ENCODE assay signal across 8 cellular contexts in the genomic region with DNA sequence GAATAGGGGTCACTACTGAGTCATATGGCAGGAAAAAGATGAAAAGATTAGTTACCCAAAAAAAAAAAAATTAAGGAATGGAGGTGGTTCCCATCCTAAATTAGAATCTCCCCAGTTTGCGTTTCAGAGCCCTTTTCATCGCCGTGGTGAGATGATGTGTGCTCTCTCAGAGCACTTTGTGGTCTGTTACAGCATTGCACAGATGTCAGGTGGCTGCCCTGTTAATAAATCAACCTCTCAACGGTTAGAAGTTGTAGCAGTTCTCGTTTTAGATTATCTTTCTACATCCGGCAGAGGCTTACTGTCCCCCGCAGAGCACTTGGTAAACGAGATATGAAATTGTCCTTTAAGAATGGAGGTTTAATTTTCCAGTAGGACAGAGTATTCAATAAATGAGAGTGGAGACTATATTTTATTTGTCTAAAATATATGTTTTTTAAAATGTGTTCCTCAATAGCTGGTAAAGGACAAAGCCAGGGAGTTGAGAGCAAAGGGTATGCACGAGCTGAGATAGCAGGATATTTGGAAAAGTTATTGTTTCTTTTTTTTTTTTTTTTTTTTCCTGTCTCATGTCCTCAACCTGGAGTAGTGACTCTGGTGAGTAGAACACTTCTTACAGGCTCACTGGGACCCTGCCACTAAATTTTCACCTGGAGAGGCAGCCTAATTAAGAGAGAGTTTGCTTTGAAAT. TPM values are rescaled to one million over a fixed set of nuclear protein-coding genes. Genes with fewer than 3 reads are reported as not detected.
DNase-seq lines count a peak whose midpoint lies in the region; ATAC-seq and TF ChIP-seq lines count a peak whose summit lies in the region.

No MANE protein-coding gene starts in this region.

- no peak for TF ChIP-seq CTCF in adrenal gland (IDR thresholded peaks at IDR 0.05)

- 48 to 71% (median 56%) methylated on average over 9 of the region's 9 CpGs for WGBS in adrenal gland, 4 donors

- peak overlapping the region; percentile 40 for H3K4me3 ChIP-seq in Jurkat, Clone E6-1 (ENCODE audit: low read length)
- H3K4me3 ChIP-seq in iPS-20b (ENCODE audit: low read length) (no peak overlapping the region), adrenal gland (no peak overlapping the region)

- no peak for TF ChIP-seq POLR2A in adrenal gland (IDR thresholded peaks at IDR 0.05)

- H3K27me3 ChIP-seq in iPS-20b (ENCODE audit: insufficient read depth, low read length) (no peaks in the 10 kb centered on the region), adrenal gland (no peaks in the 10 kb centered on the region)

- intact Hi-C loops in adrenal gland (cut with DNase I), result no loop called here

- H3K27ac ChIP-seq in iPS-20b (ENCODE audit: low read length), result peak overlapping the region; percentile 54
- H3K27ac ChIP-seq in adrenal gland, result no peak overlapping the region

- H3K9ac ChIP-seq in iPS-20b (ENCODE audit: low read depth, low read length), result peak overlapping the region; percentile 73; the same call in 1 of the 2 replicates

- DNase-seq in Jurkat, Clone E6-1 (ENCODE audit: low read depth, low spot score), result peak; percentile 92
- DNase-seq in SW480 (ENCODE audit: low spot score), result peak; percentile 48
- no peak for DNase-seq in midbrain (lab: John Stamatoyannopoulos, UW)
- DNase-seq in adrenal gland, result no peak
- DNase-seq in stimulated activated CD4-positive, alpha-beta T cell treated with anti-CD3 and anti-CD28 coated beads, Interleukin-12 subunit alpha, Interleukin-12 subunit beta, amount 100 ng/mL, for 4 hours, result no peak

- ATAC-seq in GM18508 (IDR thresholded peaks at IDR 0.05; ENCODE audit: insufficient read depth, unreplicated experiment) (peak; percentile 79), GM21825 (IDR thresholded peaks at IDR 0.05; ENCODE audit: unreplicated experiment) (peak; percentile 85)

- peaks cover 6% of the 10 kb centered on the region; the same call in 1 of the 2 replicates for H3K36me3 ChIP-seq in iPS-20b (ENCODE audit: insufficient read depth, low read depth, low read length)
- H3K36me3 ChIP-seq in adrenal gland (replicated peaks in 1 of 2), result no peaks in the 10 kb centered on the region

- H3K4me1 ChIP-seq in iPS-20b (ENCODE audit: insufficient read depth, low read length) (peaks cover 67% of the 10 kb centered on the region), adrenal gland (replicated peaks in 1 of 2) (peaks cover 18 to 40% of the 10 kb centered on the region in 2 donors)

- H3K9me3 ChIP-seq in iPS-20b (ENCODE audit: insufficient read depth, low read depth, low read length) (no peaks in the 10 kb centered on the region), adrenal gland (replicated peaks in 1 of 3) (no peaks in the 10 kb centered on the region)

RNA-seq across cellular contexts. Expression of gene AFF1, which starts 26.9 kb away (rescaled TPM):
- 8.1 TPM for polyA plus RNA-seq in Jurkat, Clone E6-1 (2012; ENCODE audit: insufficient read depth, insufficient read length)
- total RNA-seq in adrenal gland, result 100 to 1,000 TPM in 1 of 8 donors, 10 to 100 TPM in 7; 42.1 to 109 (median 63.3) TPM
- polyA plus RNA-seq in adrenal gland, result 10 to 100 TPM in 2 of 3 donors, 1 to 10 TPM in 1; 9.9 to 44.1 (median 26.2) TPM

Comparison
In these comparisons a context has a peak if more than half of its experiments do, and no peak if none do; other contexts are left out.
1. DNase-seq: peak in Jurkat, Clone E6-1 (single experiment) and SW480 (single experiment); none in midbrain (single experiment), adrenal gland (0 of 7) and stimulated activated CD4-positive, alpha-beta T cell treated with anti-CD3 and anti-CD28 coated beads, Interleukin-12 subunit alpha, Interleukin-12 subunit beta, amount 100 ng/mL, for 4 hours (single experiment).